1 cellular context compared by ENCODE assay signal in genomic region chr7:538764-539685, GRCh38.
TF ChIP-seq lines count a peak whose summit lies in the region.

No MANE protein-coding gene starts in this region.

TF ChIP-seq in Ishikawa, 13 proteins besides CTCF, POLR2A, EP300 and RAD21 (continued from another document):
- TF ChIP-seq, protein P1, sequence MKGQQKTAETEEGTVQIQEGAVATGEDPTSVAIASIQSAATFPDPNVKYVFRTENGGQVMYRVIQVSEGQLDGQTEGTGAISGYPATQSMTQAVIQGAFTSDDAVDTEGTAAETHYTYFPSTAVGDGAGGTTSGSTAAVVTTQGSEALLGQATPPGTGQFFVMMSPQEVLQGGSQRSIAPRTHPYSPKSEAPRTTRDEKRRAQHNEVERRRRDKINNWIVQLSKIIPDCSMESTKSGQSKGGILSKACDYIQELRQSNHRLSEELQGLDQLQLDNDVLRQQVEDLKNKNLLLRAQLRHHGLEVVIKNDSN (IDR thresholded peaks at IDR 0.05) = 0 out of 2 replicates have a peak, but pooled peaks have one; percentile 40
- TF ChIP-seq CEBPB (IDR thresholded peaks at IDR 0.05) = no peak
- peak; percentile 17; the same call in 1 of the 2 replicates for TF ChIP-seq TAF1 (IDR thresholded peaks at IDR 0.05; ENCODE audit: low read depth)
- no peak for TF ChIP-seq CREB1 (IDR thresholded peaks at IDR 0.05; ENCODE audit: low read depth)
